9 cellular contexts compared by ENCODE assay signal in the genomic region with DNA sequence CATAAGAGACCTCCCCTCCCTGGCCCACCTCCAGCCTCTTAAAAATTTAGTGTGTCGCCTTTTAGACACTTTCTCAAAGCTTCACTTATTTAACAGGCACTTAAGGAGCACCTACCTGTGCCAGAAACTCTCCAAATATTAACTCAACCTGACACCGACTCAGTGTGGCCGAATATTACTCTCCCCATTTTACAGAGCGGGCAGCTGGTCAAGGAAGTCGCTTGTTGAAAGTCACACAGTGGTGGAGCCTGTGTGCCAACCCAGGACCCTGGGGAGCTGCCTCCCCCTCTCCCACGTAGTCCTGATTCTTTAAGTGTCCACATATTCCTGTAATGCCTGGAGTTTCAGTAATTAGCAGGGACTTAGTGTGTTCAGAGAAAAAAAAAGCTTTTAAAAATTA. TPM values are rescaled to one million over a fixed set of nuclear protein-coding genes. Genes with fewer than 3 reads are reported as not detected.
A peak's percentile ranks its signal among the peaks of the same experiment; 100 is the strongest.
DNase-seq lines count a peak whose midpoint lies in the region; ATAC-seq, FAIRE-seq and TF ChIP-seq lines count a peak whose summit lies in the region.
"Had no signal": no experiment of that assay in that cellular context is flagged by ENCODE, and none has a peak within 500 bp of the region (broad histone marks: within the 10 kb centered on the region; RNA-seq: fewer than 3 reads in every experiment).

No MANE protein-coding gene starts in this region.

- H3K4me3 ChIP-seq in WI38 (ENCODE audit: low read depth, low read length), result peak overlapping the region; percentile 76
- peak overlapping the region; percentile 75 for H3K4me3 ChIP-seq in right cardiac atrium (ENCODE audit: low read length)
- H3K4me3 ChIP-seq in small intestine (ENCODE audit: low read depth in 1 of 2, low read length in 2 of 2), result peak overlapping the region in 1 of 2 donors; percentile 70

- no peak overlapping the region for H3K18ac ChIP-seq in H9 (ENCODE audit: insufficient read length, low read depth, low read length)

- peaks cover 13% of the 10 kb centered on the region for H3K27me3 Mint-ChIP-seq in H9 (ENCODE audit: low read depth)

- H3K14ac ChIP-seq in H9 (ENCODE audit: insufficient read depth, low read length), result no peak overlapping the region

- H2BK15ac ChIP-seq in H9 (ENCODE audit: low read depth, low read length), result no peak overlapping the region

- H3K27ac ChIP-seq in H9 (ENCODE audit: insufficient read length, low read depth, low read length) (no peak overlapping the region), right cardiac atrium (ENCODE audit: low read length) (no peak overlapping the region), small intestine (ENCODE audit: low read depth in 1 of 2, low read length in 1 of 2) (peak overlapping the region; percentile 13 to 95)

- in situ Hi-C loops in GM13976 (cut with MboI; ENCODE audit: low sequenced_read_pairs, unreplicated experiment), result no loop called here

- FAIRE-seq in small intestine (lab: Jason Lieb, UNC), result no peak

- peaks cover 0 to 4% of the 10 kb centered on the region in 2 experiments; a peak in 2 of 5 replicates for H3K9me3 Mint-ChIP-seq in H9

- H3K23me2 ChIP-seq in H9 (ENCODE audit: insufficient read length, low read depth, low read length, poor library complexity, severe bottlenecking), result peaks cover 10% of the 10 kb centered on the region

- no peak for DNase-seq in H9
- peak in 1 of 3 donors; percentile 65 for DNase-seq in right cardiac atrium
- DNase-seq in small intestine, result no peak
- no peak for DNase-seq in GM13976 (ENCODE audit: low spot score)
- DNase-seq: cerebellar nuclear complex, NCI-H446 had no signal

- H3K36me3 ChIP-seq in small intestine (ENCODE audit: control insufficient read depth in 2 of 2, insufficient read depth in 2 of 2, low read length in 2 of 2), result no peaks in the 10 kb centered on the region

- H3K9me3 ChIP-seq in H9 (ENCODE audit: control insufficient read depth, low read depth, low read length) (no peaks in the 10 kb centered on the region), right cardiac atrium (ENCODE audit: control insufficient read depth, low read length) (no peaks in the 10 kb centered on the region), small intestine (ENCODE audit: control insufficient read depth, low read depth) (no peaks in the 10 kb centered on the region)

- H3K79me1 ChIP-seq in H9 (ENCODE audit: insufficient read depth, low read depth, low read length, poor library complexity, severe bottlenecking), result no peaks in the 10 kb centered on the region

- H3K4me1 Mint-ChIP-seq in H9, result peaks cover 43 to 53% of the 10 kb centered on the region in 2 experiments

- no peak overlapping the region for H3K9ac ChIP-seq in H9 (ENCODE audit: extremely low read depth, insufficient read length, low read length)

- H3T11ph ChIP-seq in H9 (ENCODE audit: low read length), result no peak overlapping the region

- ATAC-seq in right cardiac atrium, result no peak
- no peak for ATAC-seq in GM18861 (IDR thresholded peaks at IDR 0.05; ENCODE audit: unreplicated experiment)
- no peak for ATAC-seq in GM18505 (IDR thresholded peaks at IDR 0.05; ENCODE audit: unreplicated experiment)

- no peaks in the 10 kb centered on the region for H3K27me3 ChIP-seq in H9 (ENCODE audit: insufficient read depth, low read length)
- no peaks in the 10 kb centered on the region for H3K27me3 ChIP-seq in right cardiac atrium (ENCODE audit: control insufficient read depth, insufficient read depth)
- H3K27me3 ChIP-seq in small intestine (ENCODE audit: control insufficient read depth in 2 of 2, insufficient read depth in 2 of 2, low read length in 2 of 2), result no peaks in the 10 kb centered on the region

- H3K4ac ChIP-seq in H9 (ENCODE audit: low read depth, low read length), result no peak overlapping the region

- TF ChIP-seq POLR2A in GM18505 (IDR thresholded peaks at IDR 0.05; ENCODE audit: borderline replicate concordance, extremely low read depth, insufficient read depth, insufficient read length), result no peak

- H4K20me1 ChIP-seq in H9 (ENCODE audit: control insufficient read depth, insufficient read depth, insufficient read length), result no peaks in the 10 kb centered on the region

- TF ChIP-seq CTCF in H9 (conservative IDR thresholded peaks at IDR 0.05), result no peak
- TF ChIP-seq CTCF in WI38 (IDR thresholded peaks at IDR 0.05; ENCODE audit: low read depth, low read length), result no peak
- no peak for TF ChIP-seq CTCF in GM13976 (IDR thresholded peaks at IDR 0.05; ENCODE audit: borderline replicate concordance, control extremely low read depth, extremely low read depth, insufficient read depth, missing control alignments)

- H2BK120ac ChIP-seq in H9 (ENCODE audit: low read depth, low read length, poor library complexity, severe bottlenecking), result no peak overlapping the region

- H3K4me2 ChIP-seq in H9 (ENCODE audit: insufficient read depth, insufficient read length, low read length), result peak overlapping the region; percentile 86

- H2AFZ ChIP-seq in H9 (ENCODE audit: low read length), result no peak overlapping the region

- H3K79me2 ChIP-seq in H9 (ENCODE audit: insufficient read depth, low read length), result peaks cover 27% of the 10 kb centered on the region; the same call in 1 of the 2 replicates

- peak overlapping the region; percentile 77 to 87 for H3K4me3 Mint-ChIP-seq in H9

- H4K91ac ChIP-seq in H9 (ENCODE audit: insufficient read length, low read depth, low read length), result no peak overlapping the region

- H4K5ac ChIP-seq in H9 (ENCODE audit: insufficient read length, low read depth, low read length), result no peak overlapping the region

- peaks cover 3% of the 10 kb centered on the region; the same call in 1 of the 2 replicates for H3K4me1 ChIP-seq in H9 (ENCODE audit: insufficient read depth, low read length)
- peaks cover 6% of the 10 kb centered on the region for H3K4me1 ChIP-seq in right cardiac atrium (ENCODE audit: control insufficient read depth, insufficient read depth, low read length)
- H3K4me1 ChIP-seq in small intestine (ENCODE audit: control insufficient read depth in 2 of 2, insufficient read depth in 1 of 2, low read depth in 1 of 2, low read length in 1 of 2), result peaks cover 0 to 6% of the 10 kb centered on the region in 2 donors

- no CpG with 5 or more reads among the region's 6 CpGs for WGBS in H9 (ENCODE audit: extremely low coverage, insufficient read length, low lambda C conversion rate)
- WGBS in right cardiac atrium, result 18% methylated on average over 6 of the region's 6 CpGs
- 29 to 38% (median 37%) methylated on average over 6 of the region's 6 CpGs for WGBS in small intestine, 3 donors

- no peak overlapping the region for H2BK5ac ChIP-seq in H9 (ENCODE audit: insufficient read length, low read length)

- no peak overlapping the region for H2BK20ac ChIP-seq in H9 (ENCODE audit: low read depth, low read length, poor library complexity, severe bottlenecking)

- H3K36me3 Mint-ChIP-seq in H9 (ENCODE audit: insufficient read depth in 1 of 3, low read depth in 3 of 3), result peaks cover 0 to 10% (median 5%) of the 10 kb centered on the region in 3 experiments; a peak in 4 of 7 replicates

- no peak overlapping the region for H2AK5ac ChIP-seq in H9 (ENCODE audit: insufficient read length, low read length)

- intact Hi-C loops in right cardiac atrium (cut with DNase I), result no loop called here

- H2BK12ac ChIP-seq in H9 (ENCODE audit: insufficient read length, low read depth, low read length), result no peak overlapping the region

- H3K56ac ChIP-seq in H9 (ENCODE audit: insufficient read length, low read depth, low read length), result no peak overlapping the region

- H4K8ac ChIP-seq in H9 (replicated peaks; ENCODE audit: insufficient read length, low read depth, low read length), result no peak overlapping the region

- peak overlapping the region; percentile 44 to 97 (median 96); a peak in 6 of 7 replicates for H3K27ac Mint-ChIP-seq in H9

- no peak overlapping the region for H3K23ac ChIP-seq in H9 (ENCODE audit: insufficient read length, low read depth, low read length)

RNA-seq across cellular contexts. Expression of a gene that starts 1.0 kb away (rescaled TPM):
- total RNA-seq in H9 (2021), result 34.6 and 35.7 TPM in 2 replicates
- total RNA-seq in right cardiac atrium, result 10 to 100 TPM; 31.7 to 82.0 (median 44.3) TPM
- 17.3 TPM for polyA plus RNA-seq in right cardiac atrium
- polyA plus RNA-seq in small intestine, result 10 to 100 TPM in 1 of 3 donors, 1 to 10 TPM in 2; 4.0 to 12.0 (median 7.3) TPM

Comparison
In these comparisons a context has a peak if more than half of its experiments do, and no peak if none do; other contexts are left out.
1. H3K27ac ChIP-seq: peak in small intestine (2 of 2); none in H9 (single experiment) and right cardiac atrium (single experiment).